1 cellular context compared by ENCODE assay signal in the genomic region with DNA sequence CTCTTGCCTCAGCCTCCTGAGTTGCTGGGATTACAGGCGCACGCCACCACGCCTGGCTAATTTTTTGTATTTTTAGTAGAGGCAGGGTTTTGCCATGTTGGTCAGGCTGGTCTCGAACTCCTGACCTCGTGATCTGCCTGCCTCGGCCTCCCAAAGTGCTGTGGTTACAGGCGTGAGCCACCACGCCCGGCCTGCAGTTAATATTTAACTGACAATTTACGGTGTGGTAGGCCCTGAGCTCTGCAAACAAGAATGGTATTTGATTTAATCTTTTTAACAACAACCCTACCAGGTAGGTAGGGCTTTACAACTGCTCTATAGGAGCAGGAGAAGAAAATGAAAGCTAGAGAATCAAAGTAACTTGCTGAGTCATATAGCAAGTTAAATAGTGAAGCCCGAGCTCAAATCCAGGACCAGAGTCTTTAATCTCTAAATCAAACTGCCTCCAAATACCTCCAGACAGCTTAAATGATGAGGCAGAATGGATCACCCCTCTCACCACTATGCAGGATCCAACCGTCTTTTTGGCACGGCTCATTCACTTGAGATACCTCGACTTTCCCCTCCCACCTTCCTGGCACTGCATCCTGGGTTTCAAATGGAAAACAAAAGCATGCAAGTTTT.
A peak's percentile ranks its signal among the peaks of the same experiment; 100 is the strongest.
TF ChIP-seq lines count a peak whose summit lies in the region.

No MANE protein-coding gene starts in this region.

TF ChIP-seq in HepG2, 621 proteins besides CTCF, POLR2A, EP300 and RAD21 (continued from another document and continues in another):
- TF ChIP-seq, protein P1, sequence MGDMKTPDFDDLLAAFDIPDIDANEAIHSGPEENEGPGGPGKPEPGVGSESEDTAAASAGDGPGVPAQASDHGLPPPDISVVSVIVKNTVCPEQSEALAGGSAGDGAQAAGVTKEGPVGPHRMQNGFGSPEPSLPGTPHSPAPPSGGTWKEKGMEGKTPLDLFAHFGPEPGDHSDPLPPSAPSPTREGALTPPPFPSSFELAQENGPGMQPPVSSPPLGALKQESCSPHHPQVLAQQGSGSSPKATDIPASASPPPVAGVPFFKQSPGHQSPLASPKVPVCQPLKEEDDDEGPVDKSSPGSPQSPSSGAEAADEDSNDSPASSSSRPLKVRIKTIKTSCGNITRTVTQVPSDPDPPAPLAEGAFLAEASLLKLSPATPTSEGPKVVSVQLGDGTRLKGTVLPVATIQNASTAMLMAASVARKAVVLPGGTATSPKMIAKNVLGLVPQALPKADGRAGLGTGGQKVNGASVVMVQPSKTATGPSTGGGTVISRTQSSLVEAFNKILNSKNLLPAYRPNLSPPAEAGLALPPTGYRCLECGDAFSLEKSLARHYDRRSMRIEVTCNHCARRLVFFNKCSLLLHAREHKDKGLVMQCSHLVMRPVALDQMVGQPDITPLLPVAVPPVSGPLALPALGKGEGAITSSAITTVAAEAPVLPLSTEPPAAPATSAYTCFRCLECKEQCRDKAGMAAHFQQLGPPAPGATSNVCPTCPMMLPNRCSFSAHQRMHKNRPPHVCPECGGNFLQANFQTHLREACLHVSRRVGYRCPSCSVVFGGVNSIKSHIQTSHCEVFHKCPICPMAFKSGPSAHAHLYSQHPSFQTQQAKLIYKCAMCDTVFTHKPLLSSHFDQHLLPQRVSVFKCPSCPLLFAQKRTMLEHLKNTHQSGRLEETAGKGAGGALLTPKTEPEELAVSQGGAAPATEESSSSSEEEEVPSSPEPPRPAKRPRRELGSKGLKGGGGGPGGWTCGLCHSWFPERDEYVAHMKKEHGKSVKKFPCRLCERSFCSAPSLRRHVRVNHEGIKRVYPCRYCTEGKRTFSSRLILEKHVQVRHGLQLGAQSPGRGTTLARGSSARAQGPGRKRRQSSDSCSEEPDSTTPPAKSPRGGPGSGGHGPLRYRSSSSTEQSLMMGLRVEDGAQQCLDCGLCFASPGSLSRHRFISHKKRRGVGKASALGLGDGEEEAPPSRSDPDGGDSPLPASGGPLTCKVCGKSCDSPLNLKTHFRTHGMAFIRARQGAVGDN (CRISPR knock-in tag; IDR thresholded peaks at IDR 0.05), result peak; percentile 59
- TF ChIP-seq IKZF4 (CRISPR knock-in tag; IDR thresholded peaks at IDR 0.05; ENCODE audit: borderline replicate concordance, low read depth, not compliant biosample characterization), result no peak
- peak; percentile 31; the same call in 1 of the 2 replicates for TF ChIP-seq ZNF770 (CRISPR knock-in tag; IDR thresholded peaks at IDR 0.05)
- TF ChIP-seq CBFB (CRISPR knock-in tag; IDR thresholded peaks at IDR 0.05), result peak; percentile 70; the same call in 1 of the 2 replicates
- TF ChIP-seq ZBTB7B (CRISPR knock-in tag; IDR thresholded peaks at IDR 0.05), result no peak
- no peak for TF ChIP-seq ZNF672 (CRISPR knock-in tag; IDR thresholded peaks at IDR 0.05)
- no peak for TF ChIP-seq ZKSCAN1 (IDR thresholded peaks at IDR 0.05; ENCODE audit: low read length)
- TF ChIP-seq SOX5 (CRISPR knock-in tag; IDR thresholded peaks at IDR 0.05; ENCODE audit: borderline replicate concordance), result peak; percentile 41; the same call in 1 of the 2 replicates
- no peak for TF ChIP-seq RFX5 (IDR thresholded peaks at IDR 0.05; ENCODE audit: low read depth, low read length)
- no peak for TF ChIP-seq ZNF569 (CRISPR knock-in tag; IDR thresholded peaks at IDR 0.05; ENCODE audit: borderline replicate concordance)
- no peak for TF ChIP-seq DNMT3B (CRISPR knock-in tag; conservative IDR thresholded peaks at IDR 0.05)
- TF ChIP-seq ERF (CRISPR knock-in tag; IDR thresholded peaks at IDR 0.05), result peak; percentile 14; the same call in 1 of the 2 replicates
- TF ChIP-seq, protein P2, sequence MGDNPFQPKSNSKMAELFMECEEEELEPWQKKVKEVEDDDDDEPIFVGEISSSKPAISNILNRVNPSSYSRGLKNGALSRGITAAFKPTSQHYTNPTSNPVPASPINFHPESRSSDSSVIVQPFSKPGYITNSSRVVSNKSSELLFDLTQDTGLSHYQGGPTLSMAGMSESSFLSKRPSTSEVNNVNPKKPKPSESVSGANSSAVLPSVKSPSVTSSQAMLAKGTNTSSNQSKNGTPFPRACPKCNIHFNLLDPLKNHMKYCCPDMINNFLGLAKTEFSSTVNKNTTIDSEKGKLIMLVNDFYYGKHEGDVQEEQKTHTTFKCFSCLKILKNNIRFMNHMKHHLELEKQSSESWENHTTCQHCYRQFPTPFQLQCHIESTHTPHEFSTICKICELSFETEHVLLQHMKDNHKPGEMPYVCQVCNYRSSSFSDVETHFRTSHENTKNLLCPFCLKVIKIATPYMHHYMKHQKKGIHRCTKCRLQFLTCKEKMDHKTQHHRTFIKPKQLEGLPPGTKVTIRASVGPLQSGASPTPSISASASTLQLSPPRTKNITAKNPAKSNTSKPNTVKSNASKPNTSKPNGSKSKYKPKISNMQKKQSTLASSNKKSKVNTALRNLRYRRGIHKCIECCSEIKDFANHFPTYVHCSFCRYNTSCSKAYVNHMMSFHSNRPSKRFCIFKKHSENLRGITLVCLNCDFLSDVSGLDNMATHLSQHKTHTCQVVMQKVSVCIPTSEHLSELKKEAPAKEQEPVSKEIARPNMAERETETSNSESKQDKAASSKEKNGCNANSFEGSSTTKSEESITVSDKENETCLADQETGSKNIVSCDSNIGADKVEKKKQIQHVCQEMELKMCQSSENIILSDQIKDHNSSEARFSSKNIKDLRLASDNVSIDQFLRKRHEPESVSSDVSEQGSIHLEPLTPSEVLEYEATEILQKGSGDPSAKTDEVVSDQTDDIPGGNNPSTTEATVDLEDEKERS (CRISPR knock-in tag; IDR thresholded peaks at IDR 0.05), result peak; percentile 99
- no peak for TF ChIP-seq KMT2A (CRISPR knock-in tag; IDR thresholded peaks at IDR 0.05)
- TF ChIP-seq ARNT (IDR thresholded peaks at IDR 0.05), result no peak
- TF ChIP-seq ZNF20 (CRISPR knock-in tag; IDR thresholded peaks at IDR 0.05), result no peak
- TF ChIP-seq ZNF10 (CRISPR knock-in tag; IDR thresholded peaks at IDR 0.05; ENCODE audit: borderline replicate concordance, low read depth), result no peak
- no peak for TF ChIP-seq FOXM1 (CRISPR knock-in tag; IDR thresholded peaks at IDR 0.05)
- peak; percentile 36; the same call in 1 of the 2 replicates for TF ChIP-seq FOSL2 (CRISPR knock-in tag; IDR thresholded peaks at IDR 0.05)
- no peak for TF ChIP-seq U2AF2 (IDR thresholded peaks at IDR 0.05; ENCODE audit: low read depth, low read length)
- TF ChIP-seq RFXANK (CRISPR knock-in tag; IDR thresholded peaks at IDR 0.05), result no peak
- TF ChIP-seq, protein P3, sequence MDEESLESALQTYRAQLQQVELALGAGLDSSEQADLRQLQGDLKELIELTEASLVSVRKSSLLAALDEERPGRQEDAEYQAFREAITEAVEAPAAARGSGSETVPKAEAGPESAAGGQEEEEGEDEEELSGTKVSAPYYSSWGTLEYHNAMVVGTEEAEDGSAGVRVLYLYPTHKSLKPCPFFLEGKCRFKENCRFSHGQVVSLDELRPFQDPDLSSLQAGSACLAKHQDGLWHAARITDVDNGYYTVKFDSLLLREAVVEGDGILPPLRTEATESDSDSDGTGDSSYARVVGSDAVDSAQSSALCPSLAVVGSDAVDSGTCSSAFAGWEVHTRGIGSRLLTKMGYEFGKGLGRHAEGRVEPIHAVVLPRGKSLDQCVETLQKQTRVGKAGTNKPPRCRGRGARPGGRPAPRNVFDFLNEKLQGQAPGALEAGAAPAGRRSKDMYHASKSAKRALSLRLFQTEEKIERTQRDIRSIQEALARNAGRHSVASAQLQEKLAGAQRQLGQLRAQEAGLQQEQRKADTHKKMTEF (CRISPR knock-in tag; IDR thresholded peaks at IDR 0.05), result peak; percentile 79
- no peak for TF ChIP-seq ZNF414 (CRISPR knock-in tag; IDR thresholded peaks at IDR 0.05)
- TF ChIP-seq, protein P4, sequence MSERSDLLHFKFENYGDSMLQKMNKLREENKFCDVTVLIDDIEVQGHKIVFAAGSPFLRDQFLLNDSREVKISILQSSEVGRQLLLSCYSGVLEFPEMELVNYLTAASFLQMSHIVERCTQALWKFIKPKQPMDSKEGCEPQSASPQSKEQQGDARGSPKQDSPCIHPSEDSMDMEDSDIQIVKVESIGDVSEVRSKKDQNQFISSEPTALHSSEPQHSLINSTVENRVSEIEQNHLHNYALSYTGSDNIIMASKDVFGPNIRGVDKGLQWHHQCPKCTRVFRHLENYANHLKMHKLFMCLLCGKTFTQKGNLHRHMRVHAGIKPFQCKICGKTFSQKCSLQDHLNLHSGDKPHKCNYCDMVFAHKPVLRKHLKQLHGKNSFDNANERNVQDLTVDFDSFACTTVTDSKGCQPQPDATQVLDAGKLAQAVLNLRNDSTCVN (CRISPR knock-in tag; IDR thresholded peaks at IDR 0.05; ENCODE audit: borderline replicate concordance), result no peak
- TF ChIP-seq ZNF333 (CRISPR knock-in tag; IDR thresholded peaks at IDR 0.05; ENCODE audit: borderline replicate concordance), result no peak
- TF ChIP-seq, protein P5, sequence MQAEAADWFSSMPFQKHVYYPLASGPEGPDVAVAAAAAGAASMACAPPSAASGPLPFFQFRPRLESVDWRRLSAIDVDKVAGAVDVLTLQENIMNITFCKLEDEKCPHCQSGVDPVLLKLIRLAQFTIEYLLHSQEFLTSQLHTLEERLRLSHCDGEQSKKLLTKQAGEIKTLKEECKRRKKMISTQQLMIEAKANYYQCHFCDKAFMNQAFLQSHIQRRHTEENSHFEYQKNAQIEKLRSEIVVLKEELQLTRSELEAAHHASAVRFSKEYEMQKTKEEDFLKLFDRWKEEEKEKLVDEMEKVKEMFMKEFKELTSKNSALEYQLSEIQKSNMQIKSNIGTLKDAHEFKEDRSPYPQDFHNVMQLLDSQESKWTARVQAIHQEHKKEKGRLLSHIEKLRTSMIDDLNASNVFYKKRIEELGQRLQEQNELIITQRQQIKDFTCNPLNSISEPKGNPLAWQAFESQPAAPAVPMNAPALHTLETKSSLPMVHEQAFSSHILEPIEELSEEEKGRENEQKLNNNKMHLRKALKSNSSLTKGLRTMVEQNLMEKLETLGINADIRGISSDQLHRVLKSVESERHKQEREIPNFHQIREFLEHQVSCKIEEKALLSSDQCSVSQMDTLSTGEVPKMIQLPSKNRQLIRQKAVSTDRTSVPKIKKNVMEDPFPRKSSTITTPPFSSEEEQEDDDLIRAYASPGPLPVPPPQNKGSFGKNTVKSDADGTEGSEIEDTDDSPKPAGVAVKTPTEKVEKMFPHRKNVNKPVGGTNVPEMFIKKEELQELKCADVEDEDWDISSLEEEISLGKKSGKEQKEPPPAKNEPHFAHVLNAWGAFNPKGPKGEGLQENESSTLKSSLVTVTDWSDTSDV (CRISPR knock-in tag; IDR thresholded peaks at IDR 0.05), result no peak
- TF ChIP-seq, protein P6, sequence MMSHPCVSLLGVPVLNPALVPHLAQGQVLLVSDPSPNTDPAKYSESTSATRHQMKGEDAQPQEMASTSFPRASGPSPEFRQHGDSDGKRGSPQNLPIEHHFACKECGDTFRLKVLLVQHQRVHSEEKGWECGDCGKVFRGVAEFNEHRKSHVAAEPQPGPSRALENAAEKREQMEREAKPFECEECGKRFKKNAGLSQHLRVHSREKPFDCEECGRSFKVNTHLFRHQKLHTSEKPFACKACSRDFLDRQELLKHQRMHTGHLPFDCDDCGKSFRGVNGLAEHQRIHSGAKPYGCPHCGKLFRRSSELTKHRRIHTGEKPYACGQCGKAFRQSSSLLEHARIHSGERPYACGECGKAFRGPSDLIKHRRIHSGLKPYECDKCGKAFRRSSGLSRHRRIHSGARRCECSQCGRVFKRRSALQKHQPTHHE (CRISPR knock-in tag; IDR thresholded peaks at IDR 0.05; ENCODE audit: borderline replicate concordance), result no peak
- TF ChIP-seq MAFK (conservative IDR thresholded peaks at IDR 0.05 in 1 of 2, IDR thresholded peaks at IDR 0.05 in 1 of 2; ENCODE audit: low read length in 2 of 2), result peak; percentile 53 to 70
- TF ChIP-seq, protein P7, sequence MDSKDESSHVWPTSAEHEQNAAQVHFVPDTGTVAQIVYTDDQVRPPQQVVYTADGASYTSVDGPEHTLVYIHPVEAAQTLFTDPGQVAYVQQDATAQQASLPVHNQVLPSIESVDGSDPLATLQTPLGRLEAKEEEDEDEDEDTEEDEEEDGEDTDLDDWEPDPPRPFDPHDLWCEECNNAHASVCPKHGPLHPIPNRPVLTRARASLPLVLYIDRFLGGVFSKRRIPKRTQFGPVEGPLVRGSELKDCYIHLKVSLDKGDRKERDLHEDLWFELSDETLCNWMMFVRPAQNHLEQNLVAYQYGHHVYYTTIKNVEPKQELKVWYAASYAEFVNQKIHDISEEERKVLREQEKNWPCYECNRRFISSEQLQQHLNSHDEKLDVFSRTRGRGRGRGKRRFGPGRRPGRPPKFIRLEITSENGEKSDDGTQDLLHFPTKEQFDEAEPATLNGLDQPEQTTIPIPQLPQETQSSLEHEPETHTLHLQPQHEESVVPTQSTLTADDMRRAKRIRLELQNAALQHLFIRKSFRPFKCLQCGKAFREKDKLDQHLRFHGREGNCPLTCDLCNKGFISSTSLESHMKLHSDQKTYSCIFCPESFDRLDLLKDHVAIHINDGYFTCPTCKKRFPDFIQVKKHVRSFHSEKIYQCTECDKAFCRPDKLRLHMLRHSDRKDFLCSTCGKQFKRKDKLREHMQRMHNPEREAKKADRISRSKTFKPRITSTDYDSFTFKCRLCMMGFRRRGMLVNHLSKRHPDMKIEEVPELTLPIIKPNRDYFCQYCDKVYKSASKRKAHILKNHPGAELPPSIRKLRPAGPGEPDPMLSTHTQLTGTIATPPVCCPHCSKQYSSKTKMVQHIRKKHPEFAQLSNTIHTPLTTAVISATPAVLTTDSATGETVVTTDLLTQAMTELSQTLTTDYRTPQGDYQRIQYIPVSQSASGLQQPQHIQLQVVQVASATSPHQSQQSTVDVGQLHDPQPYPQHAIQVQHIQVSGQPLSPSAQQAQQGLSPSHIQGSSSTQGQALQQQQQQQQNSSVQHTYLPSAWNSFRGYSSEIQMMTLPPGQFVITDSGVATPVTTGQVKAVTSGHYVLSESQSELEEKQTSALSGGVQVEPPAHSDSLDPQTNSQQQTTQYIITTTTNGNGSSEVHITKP (CRISPR knock-in tag; IDR thresholded peaks at IDR 0.05; ENCODE audit: low read depth), result peak; percentile 78; the same call in 1 of the 2 replicates
- TF ChIP-seq NFE2L2 (IDR thresholded peaks at IDR 0.05; ENCODE audit: low read length), result peak; percentile 97
- no peak for TF ChIP-seq CREB1 (IDR thresholded peaks at IDR 0.05)
- TF ChIP-seq CREB1 (CRISPR knock-in tag; IDR thresholded peaks at IDR 0.05), result peak; percentile 59; the same call in 1 of the 2 replicates
- peak; percentile 31; the same call in 1 of the 2 replicates for TF ChIP-seq ZNF350 (CRISPR knock-in tag; IDR thresholded peaks at IDR 0.05; ENCODE audit: borderline replicate concordance, low read depth)
- TF ChIP-seq NFE2 (CRISPR knock-in tag; IDR thresholded peaks at IDR 0.05), result peak; percentile 70; the same call in 1 of the 2 replicates
- peak; percentile 75 for TF ChIP-seq ZNF3 (CRISPR knock-in tag; IDR thresholded peaks at IDR 0.05)
